1 cellular context compared by ENCODE assay signal in the genomic region with DNA sequence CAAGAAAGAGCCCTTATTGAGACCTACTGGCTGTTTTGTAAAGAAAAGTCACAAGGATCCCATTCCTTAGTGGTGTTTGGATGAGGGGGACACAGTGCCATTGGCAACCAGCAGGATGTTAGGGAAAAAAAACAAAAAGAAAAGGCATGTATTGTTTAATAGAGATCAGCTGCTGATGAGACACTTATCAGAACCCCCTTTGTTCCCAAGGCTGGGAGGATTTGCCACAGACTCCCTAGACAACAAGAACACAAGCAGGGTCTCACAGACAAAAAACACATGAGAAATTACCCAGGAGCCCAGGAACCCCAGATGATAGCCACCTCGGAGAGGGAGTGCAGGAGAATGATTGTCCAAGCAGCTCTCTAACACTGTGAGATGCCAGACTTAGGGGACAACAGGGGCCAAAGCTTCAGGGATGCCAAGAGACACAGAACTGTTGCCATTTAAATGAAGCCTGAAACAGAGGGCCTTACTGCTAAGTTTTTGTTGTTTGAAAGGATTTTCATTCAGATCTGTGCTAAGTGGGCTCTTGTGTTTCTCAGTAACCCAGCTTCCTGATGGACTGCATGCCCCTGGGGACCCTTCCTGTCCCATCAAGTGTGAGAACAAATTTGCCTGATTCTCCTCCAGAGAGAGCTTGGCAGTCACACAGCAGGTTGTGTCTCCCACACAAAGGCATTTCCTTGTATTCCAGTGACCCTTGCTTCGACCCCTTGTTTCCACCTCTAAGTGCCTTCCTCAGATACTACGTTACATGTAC.
TF ChIP-seq lines count a peak whose summit lies in the region.

No MANE protein-coding gene starts in this region.

TF ChIP-seq in WTC11, 78 proteins besides CTCF, POLR2A, EP300 and RAD21 (continued from another document and continues in another):
- TF ChIP-seq MLX (CRISPR knock-in tag; IDR thresholded peaks at IDR 0.05) (no peak), NR2C2 (CRISPR knock-in tag; IDR thresholded peaks at IDR 0.05) (no peak), IRF1 (CRISPR knock-in tag; IDR thresholded peaks at IDR 0.05) (no peak), TEAD4 (CRISPR knock-in tag; IDR thresholded peaks at IDR 0.05) (no peak), ZNF416 (CRISPR knock-in tag; IDR thresholded peaks at IDR 0.05) (peak; percentile 54; the same call in 1 of the 2 replicates), PREB (CRISPR knock-in tag; IDR thresholded peaks at IDR 0.05; ENCODE audit: borderline replicate concordance) (no peak), ZNF263 (CRISPR knock-in tag; IDR thresholded peaks at IDR 0.05; ENCODE audit: low read depth) (no peak), NFE2L1 (CRISPR knock-in tag; IDR thresholded peaks at IDR 0.05) (no peak), SP1 (CRISPR knock-in tag; conservative IDR thresholded peaks at IDR 0.05) (peak; percentile 30; the same call in 1 of the 2 replicates), KAT7 (CRISPR knock-in tag; IDR thresholded peaks at IDR 0.05; ENCODE audit: borderline replicate concordance) (no peak), NFYB (CRISPR knock-in tag; conservative IDR thresholded peaks at IDR 0.05; ENCODE audit: low read depth) (no peak), AR (CRISPR knock-in tag; IDR thresholded peaks at IDR 0.05) (peak; percentile 94), ZNF425 (CRISPR knock-in tag; conservative IDR thresholded peaks at IDR 0.05) (peak; percentile 87), ZNF232 (CRISPR knock-in tag; IDR thresholded peaks at IDR 0.05) (0 out of 2 replicates have a peak, but pooled peaks have one; percentile 39), JAZF1 (CRISPR knock-in tag; IDR thresholded peaks at IDR 0.05) (no peak), ZNF512 (CRISPR knock-in tag; IDR thresholded peaks at IDR 0.05; ENCODE audit: borderline replicate concordance) (no peak), NFATC4 (CRISPR knock-in tag; IDR thresholded peaks at IDR 0.05) (no peak; the same call in none of the 2 replicates), TCF7 (CRISPR knock-in tag; IDR thresholded peaks at IDR 0.05; ENCODE audit: low read depth) (no peak), ETV6 (CRISPR knock-in tag; IDR thresholded peaks at IDR 0.05) (no peak), TP53 (CRISPR knock-in tag; IDR thresholded peaks at IDR 0.05) (no peak), ESRRA (CRISPR knock-in tag; IDR thresholded peaks at IDR 0.05; ENCODE audit: borderline replicate concordance) (no peak), CREM (CRISPR knock-in tag; IDR thresholded peaks at IDR 0.05) (no peak), CBFB (CRISPR knock-in tag; IDR thresholded peaks at IDR 0.05; ENCODE audit: low read depth) (no peak), AFF4 (CRISPR knock-in tag; IDR thresholded peaks at IDR 0.05; ENCODE audit: borderline replicate concordance) (0 out of 2 replicates have a peak, but pooled peaks have one; percentile 65), ZNF317 (CRISPR knock-in tag; IDR thresholded peaks at IDR 0.05; ENCODE audit: borderline replicate concordance, low read depth) (no peak)
- TF ChIP-seq, protein P1, sequence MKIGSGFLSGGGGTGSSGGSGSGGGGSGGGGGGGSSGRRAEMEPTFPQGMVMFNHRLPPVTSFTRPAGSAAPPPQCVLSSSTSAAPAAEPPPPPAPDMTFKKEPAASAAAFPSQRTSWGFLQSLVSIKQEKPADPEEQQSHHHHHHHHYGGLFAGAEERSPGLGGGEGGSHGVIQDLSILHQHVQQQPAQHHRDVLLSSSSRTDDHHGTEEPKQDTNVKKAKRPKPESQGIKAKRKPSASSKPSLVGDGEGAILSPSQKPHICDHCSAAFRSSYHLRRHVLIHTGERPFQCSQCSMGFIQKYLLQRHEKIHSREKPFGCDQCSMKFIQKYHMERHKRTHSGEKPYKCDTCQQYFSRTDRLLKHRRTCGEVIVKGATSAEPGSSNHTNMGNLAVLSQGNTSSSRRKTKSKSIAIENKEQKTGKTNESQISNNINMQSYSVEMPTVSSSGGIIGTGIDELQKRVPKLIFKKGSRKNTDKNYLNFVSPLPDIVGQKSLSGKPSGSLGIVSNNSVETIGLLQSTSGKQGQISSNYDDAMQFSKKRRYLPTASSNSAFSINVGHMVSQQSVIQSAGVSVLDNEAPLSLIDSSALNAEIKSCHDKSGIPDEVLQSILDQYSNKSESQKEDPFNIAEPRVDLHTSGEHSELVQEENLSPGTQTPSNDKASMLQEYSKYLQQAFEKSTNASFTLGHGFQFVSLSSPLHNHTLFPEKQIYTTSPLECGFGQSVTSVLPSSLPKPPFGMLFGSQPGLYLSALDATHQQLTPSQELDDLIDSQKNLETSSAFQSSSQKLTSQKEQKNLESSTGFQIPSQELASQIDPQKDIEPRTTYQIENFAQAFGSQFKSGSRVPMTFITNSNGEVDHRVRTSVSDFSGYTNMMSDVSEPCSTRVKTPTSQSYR (CRISPR knock-in tag; IDR thresholded peaks at IDR 0.05) = no peak
- TF ChIP-seq, protein P2, sequence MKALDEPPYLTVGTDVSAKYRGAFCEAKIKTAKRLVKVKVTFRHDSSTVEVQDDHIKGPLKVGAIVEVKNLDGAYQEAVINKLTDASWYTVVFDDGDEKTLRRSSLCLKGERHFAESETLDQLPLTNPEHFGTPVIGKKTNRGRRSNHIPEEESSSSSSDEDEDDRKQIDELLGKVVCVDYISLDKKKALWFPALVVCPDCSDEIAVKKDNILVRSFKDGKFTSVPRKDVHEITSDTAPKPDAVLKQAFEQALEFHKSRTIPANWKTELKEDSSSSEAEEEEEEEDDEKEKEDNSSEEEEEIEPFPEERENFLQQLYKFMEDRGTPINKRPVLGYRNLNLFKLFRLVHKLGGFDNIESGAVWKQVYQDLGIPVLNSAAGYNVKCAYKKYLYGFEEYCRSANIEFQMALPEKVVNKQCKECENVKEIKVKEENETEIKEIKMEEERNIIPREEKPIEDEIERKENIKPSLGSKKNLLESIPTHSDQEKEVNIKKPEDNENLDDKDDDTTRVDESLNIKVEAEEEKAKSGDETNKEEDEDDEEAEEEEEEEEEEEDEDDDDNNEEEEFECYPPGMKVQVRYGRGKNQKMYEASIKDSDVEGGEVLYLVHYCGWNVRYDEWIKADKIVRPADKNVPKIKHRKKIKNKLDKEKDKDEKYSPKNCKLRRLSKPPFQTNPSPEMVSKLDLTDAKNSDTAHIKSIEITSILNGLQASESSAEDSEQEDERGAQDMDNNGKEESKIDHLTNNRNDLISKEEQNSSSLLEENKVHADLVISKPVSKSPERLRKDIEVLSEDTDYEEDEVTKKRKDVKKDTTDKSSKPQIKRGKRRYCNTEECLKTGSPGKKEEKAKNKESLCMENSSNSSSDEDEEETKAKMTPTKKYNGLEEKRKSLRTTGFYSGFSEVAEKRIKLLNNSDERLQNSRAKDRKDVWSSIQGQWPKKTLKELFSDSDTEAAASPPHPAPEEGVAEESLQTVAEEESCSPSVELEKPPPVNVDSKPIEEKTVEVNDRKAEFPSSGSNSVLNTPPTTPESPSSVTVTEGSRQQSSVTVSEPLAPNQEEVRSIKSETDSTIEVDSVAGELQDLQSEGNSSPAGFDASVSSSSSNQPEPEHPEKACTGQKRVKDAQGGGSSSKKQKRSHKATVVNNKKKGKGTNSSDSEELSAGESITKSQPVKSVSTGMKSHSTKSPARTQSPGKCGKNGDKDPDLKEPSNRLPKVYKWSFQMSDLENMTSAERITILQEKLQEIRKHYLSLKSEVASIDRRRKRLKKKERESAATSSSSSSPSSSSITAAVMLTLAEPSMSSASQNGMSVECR (CRISPR knock-in tag; IDR thresholded peaks at IDR 0.05; ENCODE audit: borderline replicate concordance) = peak; percentile 61; the same call in 1 of the 2 replicates
- TF ChIP-seq, protein P3, sequence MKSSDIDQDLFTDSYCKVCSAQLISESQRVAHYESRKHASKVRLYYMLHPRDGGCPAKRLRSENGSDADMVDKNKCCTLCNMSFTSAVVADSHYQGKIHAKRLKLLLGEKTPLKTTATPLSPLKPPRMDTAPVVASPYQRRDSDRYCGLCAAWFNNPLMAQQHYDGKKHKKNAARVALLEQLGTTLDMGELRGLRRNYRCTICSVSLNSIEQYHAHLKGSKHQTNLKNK (CRISPR knock-in tag; IDR thresholded peaks at IDR 0.05) = peak; percentile 26
